Comparison of ENCODE assay signal across 1 cellular context in the genomic region with DNA sequence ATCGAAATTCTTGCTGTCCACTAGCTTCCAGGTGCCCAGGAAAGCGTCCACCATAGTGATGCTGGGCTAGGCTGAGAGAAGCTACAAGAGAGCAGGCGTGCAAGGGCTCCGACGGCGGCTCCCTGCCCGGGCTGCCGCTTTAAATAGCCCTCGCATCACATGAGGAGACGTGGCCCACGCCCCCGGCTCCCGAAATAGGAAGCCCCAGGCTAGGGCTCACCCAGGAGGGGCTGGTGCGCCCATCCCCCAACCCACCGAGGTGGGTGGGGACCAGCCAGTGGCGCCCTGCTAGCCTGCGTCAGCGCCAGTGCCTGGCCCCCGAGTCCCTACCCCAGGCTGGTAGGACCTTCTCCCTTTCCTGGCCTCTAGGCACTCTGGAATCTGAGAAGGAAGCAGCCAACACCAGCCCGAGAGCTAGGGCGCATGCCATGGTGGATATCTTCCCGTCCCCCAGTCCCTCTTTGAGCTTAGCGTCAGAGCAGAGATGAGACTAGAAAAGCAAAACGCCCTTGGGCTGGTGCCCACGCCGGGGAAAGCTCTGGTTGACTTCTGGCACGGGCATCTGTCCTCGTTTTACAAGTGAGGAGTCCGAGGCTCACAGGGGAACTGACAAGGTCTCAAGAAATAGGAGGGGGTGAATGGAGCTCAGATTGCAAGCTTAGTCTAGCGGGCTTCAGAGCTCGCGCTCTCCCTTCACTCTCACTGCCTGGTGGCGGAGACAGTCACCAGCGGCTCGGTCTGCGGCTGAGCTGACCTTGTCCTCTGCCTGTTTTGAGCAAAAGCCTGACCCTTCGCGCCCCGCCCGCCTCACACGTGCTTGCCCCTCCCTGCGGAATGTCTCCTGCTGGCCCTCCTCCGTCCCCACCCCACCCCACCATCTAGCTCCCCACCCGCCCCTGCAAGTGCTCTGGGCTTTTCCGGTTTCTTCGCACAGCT.
TF ChIP-seq lines count a peak whose summit lies in the region.

Gene FABP3 (minus strand): TSS at position 116 of the 936 bp plus-strand sequence. CDS start 62 bp downstream, at position 54.

TF ChIP-seq in H1, 55 proteins besides CTCF, POLR2A, EP300 and RAD21 (continued from another document):
- TF ChIP-seq, protein P1, sequence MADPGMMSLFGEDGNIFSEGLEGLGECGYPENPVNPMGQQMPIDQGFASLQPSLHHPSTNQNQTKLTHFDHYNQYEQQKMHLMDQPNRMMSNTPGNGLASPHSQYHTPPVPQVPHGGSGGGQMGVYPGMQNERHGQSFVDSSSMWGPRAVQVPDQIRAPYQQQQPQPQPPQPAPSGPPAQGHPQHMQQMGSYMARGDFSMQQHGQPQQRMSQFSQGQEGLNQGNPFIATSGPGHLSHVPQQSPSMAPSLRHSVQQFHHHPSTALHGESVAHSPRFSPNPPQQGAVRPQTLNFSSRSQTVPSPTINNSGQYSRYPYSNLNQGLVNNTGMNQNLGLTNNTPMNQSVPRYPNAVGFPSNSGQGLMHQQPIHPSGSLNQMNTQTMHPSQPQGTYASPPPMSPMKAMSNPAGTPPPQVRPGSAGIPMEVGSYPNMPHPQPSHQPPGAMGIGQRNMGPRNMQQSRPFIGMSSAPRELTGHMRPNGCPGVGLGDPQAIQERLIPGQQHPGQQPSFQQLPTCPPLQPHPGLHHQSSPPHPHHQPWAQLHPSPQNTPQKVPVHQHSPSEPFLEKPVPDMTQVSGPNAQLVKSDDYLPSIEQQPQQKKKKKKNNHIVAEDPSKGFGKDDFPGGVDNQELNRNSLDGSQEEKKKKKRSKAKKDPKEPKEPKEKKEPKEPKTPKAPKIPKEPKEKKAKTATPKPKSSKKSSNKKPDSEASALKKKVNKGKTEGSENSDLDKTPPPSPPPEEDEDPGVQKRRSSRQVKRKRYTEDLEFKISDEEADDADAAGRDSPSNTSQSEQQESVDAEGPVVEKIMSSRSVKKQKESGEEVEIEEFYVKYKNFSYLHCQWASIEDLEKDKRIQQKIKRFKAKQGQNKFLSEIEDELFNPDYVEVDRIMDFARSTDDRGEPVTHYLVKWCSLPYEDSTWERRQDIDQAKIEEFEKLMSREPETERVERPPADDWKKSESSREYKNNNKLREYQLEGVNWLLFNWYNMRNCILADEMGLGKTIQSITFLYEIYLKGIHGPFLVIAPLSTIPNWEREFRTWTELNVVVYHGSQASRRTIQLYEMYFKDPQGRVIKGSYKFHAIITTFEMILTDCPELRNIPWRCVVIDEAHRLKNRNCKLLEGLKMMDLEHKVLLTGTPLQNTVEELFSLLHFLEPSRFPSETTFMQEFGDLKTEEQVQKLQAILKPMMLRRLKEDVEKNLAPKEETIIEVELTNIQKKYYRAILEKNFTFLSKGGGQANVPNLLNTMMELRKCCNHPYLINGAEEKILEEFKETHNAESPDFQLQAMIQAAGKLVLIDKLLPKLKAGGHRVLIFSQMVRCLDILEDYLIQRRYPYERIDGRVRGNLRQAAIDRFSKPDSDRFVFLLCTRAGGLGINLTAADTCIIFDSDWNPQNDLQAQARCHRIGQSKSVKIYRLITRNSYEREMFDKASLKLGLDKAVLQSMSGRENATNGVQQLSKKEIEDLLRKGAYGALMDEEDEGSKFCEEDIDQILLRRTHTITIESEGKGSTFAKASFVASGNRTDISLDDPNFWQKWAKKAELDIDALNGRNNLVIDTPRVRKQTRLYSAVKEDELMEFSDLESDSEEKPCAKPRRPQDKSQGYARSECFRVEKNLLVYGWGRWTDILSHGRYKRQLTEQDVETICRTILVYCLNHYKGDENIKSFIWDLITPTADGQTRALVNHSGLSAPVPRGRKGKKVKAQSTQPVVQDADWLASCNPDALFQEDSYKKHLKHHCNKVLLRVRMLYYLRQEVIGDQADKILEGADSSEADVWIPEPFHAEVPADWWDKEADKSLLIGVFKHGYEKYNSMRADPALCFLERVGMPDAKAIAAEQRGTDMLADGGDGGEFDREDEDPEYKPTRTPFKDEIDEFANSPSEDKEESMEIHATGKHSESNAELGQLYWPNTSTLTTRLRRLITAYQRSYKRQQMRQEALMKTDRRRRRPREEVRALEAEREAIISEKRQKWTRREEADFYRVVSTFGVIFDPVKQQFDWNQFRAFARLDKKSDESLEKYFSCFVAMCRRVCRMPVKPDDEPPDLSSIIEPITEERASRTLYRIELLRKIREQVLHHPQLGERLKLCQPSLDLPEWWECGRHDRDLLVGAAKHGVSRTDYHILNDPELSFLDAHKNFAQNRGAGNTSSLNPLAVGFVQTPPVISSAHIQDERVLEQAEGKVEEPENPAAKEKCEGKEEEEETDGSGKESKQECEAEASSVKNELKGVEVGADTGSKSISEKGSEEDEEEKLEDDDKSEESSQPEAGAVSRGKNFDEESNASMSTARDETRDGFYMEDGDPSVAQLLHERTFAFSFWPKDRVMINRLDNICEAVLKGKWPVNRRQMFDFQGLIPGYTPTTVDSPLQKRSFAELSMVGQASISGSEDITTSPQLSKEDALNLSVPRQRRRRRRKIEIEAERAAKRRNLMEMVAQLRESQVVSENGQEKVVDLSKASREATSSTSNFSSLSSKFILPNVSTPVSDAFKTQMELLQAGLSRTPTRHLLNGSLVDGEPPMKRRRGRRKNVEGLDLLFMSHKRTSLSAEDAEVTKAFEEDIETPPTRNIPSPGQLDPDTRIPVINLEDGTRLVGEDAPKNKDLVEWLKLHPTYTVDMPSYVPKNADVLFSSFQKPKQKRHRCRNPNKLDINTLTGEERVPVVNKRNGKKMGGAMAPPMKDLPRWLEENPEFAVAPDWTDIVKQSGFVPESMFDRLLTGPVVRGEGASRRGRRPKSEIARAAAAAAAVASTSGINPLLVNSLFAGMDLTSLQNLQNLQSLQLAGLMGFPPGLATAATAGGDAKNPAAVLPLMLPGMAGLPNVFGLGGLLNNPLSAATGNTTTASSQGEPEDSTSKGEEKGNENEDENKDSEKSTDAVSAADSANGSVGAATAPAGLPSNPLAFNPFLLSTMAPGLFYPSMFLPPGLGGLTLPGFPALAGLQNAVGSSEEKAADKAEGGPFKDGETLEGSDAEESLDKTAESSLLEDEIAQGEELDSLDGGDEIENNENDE (IDR thresholded peaks at IDR 0.05; ENCODE audit: insufficient replicate concordance, low read length): no peak
- TF ChIP-seq CREB1 (IDR thresholded peaks at IDR 0.05) (no peak; the same call in 1 of the 2 replicates), FOSL1 (IDR thresholded peaks at IDR 0.05; ENCODE audit: insufficient read depth, low read depth, low read length) (no peak), ASH2L (IDR thresholded peaks at IDR 0.05; ENCODE audit: low read length) (peak; percentile 85), POLR2AphosphoS5 (IDR thresholded peaks at IDR 0.05; ENCODE audit: low read depth, low read length) (peak; percentile 94), ATF2 (IDR thresholded peaks at IDR 0.05; ENCODE audit: low read length) (no peak), TBP (IDR thresholded peaks at IDR 0.05; ENCODE audit: low read depth, low read length) (peak; percentile 73), TAF1 (IDR thresholded peaks at IDR 0.05; ENCODE audit: low read depth, low read length) (peak; percentile 86), RNF2 (IDR thresholded peaks at IDR 0.05; ENCODE audit: borderline replicate concordance, low read depth, low read length, missing control alignments, poor library complexity, severe bottlenecking) (no peak), SIX5 (IDR thresholded peaks at IDR 0.05; ENCODE audit: low read depth, low read length) (no peak), HDAC6 (IDR thresholded peaks at IDR 0.05; ENCODE audit: low read depth, low read length) (no peak), RBBP5 (IDR thresholded peaks at IDR 0.05; ENCODE audit: borderline replicate concordance, low read depth, low read length) (no peak; the same call in 1 of the 2 replicates), JUND (IDR thresholded peaks at IDR 0.05; ENCODE audit: low read length) (no peak), RXRA (IDR thresholded peaks at IDR 0.05; ENCODE audit: insufficient read depth, low read depth, low read length) (no peak), RFX5 (IDR thresholded peaks at IDR 0.05; ENCODE audit: borderline replicate concordance, low read depth, low read length) (no peak), NRF1 (IDR thresholded peaks at IDR 0.05; ENCODE audit: low read depth, low read length) (no peak), YY1 (IDR thresholded peaks at IDR 0.05; ENCODE audit: low read depth, low read length) (0 out of 2 replicates have a peak, but pooled peaks have one; percentile 28), TCF12 (IDR thresholded peaks at IDR 0.05; ENCODE audit: low read depth, low read length) (0 out of 2 replicates have a peak, but pooled peaks have one; percentile 61), CBX5 (IDR thresholded peaks at IDR 0.05; ENCODE audit: low read depth, low read length) (no peak), SAP30 (IDR thresholded peaks at IDR 0.05; ENCODE audit: insufficient read depth, insufficient replicate concordance, low read length) (peak; percentile 58), EZH2 (IDR thresholded peaks at IDR 0.05; ENCODE audit: low read depth, low read length, severe bottlenecking) (no peak), NANOG (IDR thresholded peaks at IDR 0.05; ENCODE audit: insufficient read depth, low read depth, low read length, poor library complexity, severe bottlenecking) (no peak), BRCA1 (IDR thresholded peaks at IDR 0.05; ENCODE audit: low read depth, low read length) (no peak), POU5F1 (IDR thresholded peaks at IDR 0.05; ENCODE audit: low read depth, low read length) (no peak), KDM5A (IDR thresholded peaks at IDR 0.05; ENCODE audit: low read length) (no peak)
- TF ChIP-seq, protein P2, sequence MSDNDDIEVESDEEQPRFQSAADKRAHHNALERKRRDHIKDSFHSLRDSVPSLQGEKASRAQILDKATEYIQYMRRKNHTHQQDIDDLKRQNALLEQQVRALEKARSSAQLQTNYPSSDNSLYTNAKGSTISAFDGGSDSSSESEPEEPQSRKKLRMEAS (IDR thresholded peaks at IDR 0.05): peak; percentile 96
